In genomic region chr13:51193387-51193786, GRCh38 we compare ENCODE assay signal across 22 cellular contexts.
"Had no signal": no experiment of that assay in that cellular context is flagged by ENCODE, and none has a peak within 500 bp of the region (broad histone marks: within the 10 kb centered on the region; RNA-seq: fewer than 3 reads in every experiment).

No MANE protein-coding gene starts in this region.

- H3K4me3 ChIP-seq: colonic mucosa, esophagus muscularis mucosa, gastroesophageal sphincter, heart left ventricle, hepatocyte, left lung, lower lobe of right lung, mucosa of descending colon had no signal

- H3K9me3 ChIP-seq: colonic mucosa, esophagus muscularis mucosa, gastroesophageal sphincter, lower lobe of right lung, mucosa of descending colon had no signal

- H3K27ac ChIP-seq: colonic mucosa, esophagus muscularis mucosa, foreskin keratinocyte, gastroesophageal sphincter, heart left ventricle, hepatocyte, left lung, lower lobe of right lung had no signal

- H3K27me3 ChIP-seq: colonic mucosa, esophagus muscularis mucosa, gastroesophageal sphincter, heart left ventricle, hepatocyte, left lung had no signal

- FAIRE-seq: endometrium, frontal cortex, islet of Langerhans, keratinocyte had no signal

- H2AFZ ChIP-seq: hepatocyte had no signal

- H3K4me1 ChIP-seq: colonic mucosa, esophagus muscularis mucosa, foreskin keratinocyte, gastroesophageal sphincter, heart left ventricle, left lung, lower lobe of right lung had no signal

- H3K4me2 ChIP-seq: hepatocyte had no signal

- H3K79me2 ChIP-seq: hepatocyte had no signal

- H3K36me3 ChIP-seq: colonic mucosa, esophagus muscularis mucosa, gastroesophageal sphincter, heart left ventricle, left lung, lower lobe of right lung had no signal

- DNase-seq: colonic mucosa; cortex of kidney; effector CD8-positive, alpha-beta T cell; effector memory CD8-positive, alpha-beta T cell; endodermal cell; foreskin keratinocyte; heart left ventricle; hypothalamus; left cardiac atrium; left lung; left ventricle myocardium superior; lower lobe of right lung; mesenchymal stem cell; mucosa of descending colon; naive B cell had no signal

- ATAC-seq: effector memory CD8-positive, alpha-beta T cell; foreskin keratinocyte; gastroesophageal sphincter; heart left ventricle; left cardiac atrium; left lung; left ventricle myocardium superior; lower lobe of right lung; mucosa of descending colon had no signal
